ENCODE assay signal across 23 cellular contexts in genomic region chr12:53025250-53025649, GRCh38. TPM values are rescaled to one million over a fixed set of nuclear protein-coding genes. Genes with fewer than 3 reads are reported as not detected.
DNase-seq lines count a peak whose midpoint lies in the region; ATAC-seq, FAIRE-seq and TF ChIP-seq lines count a peak whose summit lies in the region.
"Had no signal": no experiment of that assay in that cellular context is flagged by ENCODE, and none has a peak within 500 bp of the region (broad histone marks: within the 10 kb centered on the region; RNA-seq: fewer than 3 reads in every experiment).

No MANE protein-coding gene starts in this region.

- H3K9me1 ChIP-seq in K562 (ENCODE audit: control insufficient read depth, insufficient read depth, low read length), result no peaks in the 10 kb centered on the region

- no peak overlapping the region for H3K9ac ChIP-seq in K562 (ENCODE audit: insufficient read depth in 1 of 2, low read depth in 2 of 2, low read length in 2 of 2)
- H3K9ac ChIP-seq: BLaER1, GM23248 had no signal

- H3K9me3 Mint-ChIP-seq in activated naive CD8-positive, alpha-beta T cell (ENCODE audit: low read depth), result no peaks in the 10 kb centered on the region
- H3K9me3 Mint-ChIP-seq in activated naive CD8-positive, alpha-beta T cell treated with anti-CD3 and anti-CD28 coated beads, Interleukin-2, amount 50 U/mL, for 24 hours, result no peaks in the 10 kb centered on the region
- H3K9me3 Mint-ChIP-seq in HFFc6, result no peaks in the 10 kb centered on the region
- H3K9me3 Mint-ChIP-seq: CD4-positive, alpha-beta T cell; IgD-negative memory B cell had no signal

- no peak for DNase-seq in activated naive CD8-positive, alpha-beta T cell treated with anti-CD3 and anti-CD28 coated beads, Interleukin-2, amount 50 U/mL, for 24 hours
- DNase-seq in HFFc6, result no peak
- DNase-seq in K562 (ENCODE audit: extremely low read depth in 1 of 4, low spot score in 3 of 4), result no peak
- DNase-seq in ascending aorta (ENCODE audit: low spot score in 2 of 2), result no peak
- no peak for DNase-seq in NCI-H187 (lab: John Stamatoyannopoulos, UW)
- DNase-seq in GM19240 (ENCODE audit: insufficient read length, low spot score), result no peak
- DNase-seq: ACHN; CD4-positive, alpha-beta T cell; COR-L47; DMS79; GM23248; Karpas-422; MV-4-11; NCI-H1105 treated with DMSO at 0.1 percent for 48 hours; NCI-H2081; NCI-H2171; NCI-H524 treated with DMSO at 0.1 percent for 48 hours; NCI-H82; Right ventricle myocardium superior had no signal

- no peak overlapping the region for H3K4me3 Mint-ChIP-seq in activated naive CD8-positive, alpha-beta T cell
- H3K4me3 Mint-ChIP-seq in activated naive CD8-positive, alpha-beta T cell treated with anti-CD3 and anti-CD28 coated beads, Interleukin-2, amount 50 U/mL, for 24 hours, result no peak overlapping the region
- H3K4me3 Mint-ChIP-seq in HFFc6, result no peak overlapping the region
- H3K4me3 Mint-ChIP-seq: CD4-positive, alpha-beta T cell had no signal

- TF ChIP-seq POLR2A in K562 (conservative IDR thresholded peaks at IDR 0.05), result no peak

- H3K36me3 ChIP-seq in K562 (ENCODE audit: control insufficient read depth, insufficient read depth, low read length), result peaks cover 90% of the 10 kb centered on the region
- peaks cover 88 to 90% of the 10 kb centered on the region in 2 donors for H3K36me3 ChIP-seq in ascending aorta

- TF ChIP-seq RAD21 in K562 (CRISPR knock-in tag; conservative IDR thresholded peaks at IDR 0.05 in 1 of 2, IDR thresholded peaks at IDR 0.05 in 1 of 2), result no peak

- H3K4me3 ChIP-seq in K562, result no peak overlapping the region
- no peak overlapping the region for H3K4me3 ChIP-seq in ascending aorta
- H3K4me3 ChIP-seq: BLaER1, GM23248, HAP-1 had no signal

- H3K9me3 ChIP-seq in K562 (replicated peaks; ENCODE audit: control insufficient read depth, insufficient read depth, low read depth, low read length) (no peaks in the 10 kb centered on the region), ascending aorta (no peaks in the 10 kb centered on the region)
- H3K9me3 ChIP-seq: BLaER1, HAP-1 had no signal

- H3K27me3 Mint-ChIP-seq in activated naive CD8-positive, alpha-beta T cell, result no peaks in the 10 kb centered on the region
- no peaks in the 10 kb centered on the region for H3K27me3 Mint-ChIP-seq in activated naive CD8-positive, alpha-beta T cell treated with anti-CD3 and anti-CD28 coated beads, Interleukin-2, amount 50 U/mL, for 24 hours
- H3K27me3 Mint-ChIP-seq in HFFc6 (ENCODE audit: insufficient read depth), result no peaks in the 10 kb centered on the region
- H3K27me3 Mint-ChIP-seq: CD4-positive, alpha-beta T cell; IgD-negative memory B cell had no signal

- H3K27me3 ChIP-seq in K562 (ENCODE audit: control insufficient read depth in 2 of 2, insufficient read depth in 2 of 2, low read length in 2 of 2) (no peaks in the 10 kb centered on the region), ascending aorta (no peaks in the 10 kb centered on the region)
- H3K27me3 ChIP-seq: BLaER1 had no signal

- no peak overlapping the region for H3K4me2 ChIP-seq in K562 (ENCODE audit: insufficient read depth, low read length)
- H3K4me2 ChIP-seq: BLaER1 had no signal

- POLR2A ChIA-PET in K562 (lab: Yijun Ruan, JAX), result interaction anchor here (0.6 to 4.0 kb wide), 5 partner anchors 9 to 107 kb away, joined by 3 to 11 read pairs (median 3); partner anchors contain the start of gene EIF4B

- CTCF ChIA-PET in K562 (lab: Yijun Ruan, JAX; ENCODE audit: low intra/inter-chr PET ratio), result no interaction called here

- H4K20me1 ChIP-seq in K562 (replicated peaks; ENCODE audit: control insufficient read depth, insufficient read depth, low read length), result no peaks in the 10 kb centered on the region

- TF ChIP-seq EP300 in K562 (IDR thresholded peaks at IDR 0.05; ENCODE audit: low read length), result no peak

- H3K4me1 Mint-ChIP-seq in activated naive CD8-positive, alpha-beta T cell (ENCODE audit: low read depth), result peaks cover 6% of the 10 kb centered on the region
- peaks cover 6% of the 10 kb centered on the region for H3K4me1 Mint-ChIP-seq in activated naive CD8-positive, alpha-beta T cell treated with anti-CD3 and anti-CD28 coated beads, Interleukin-2, amount 50 U/mL, for 24 hours
- H3K4me1 Mint-ChIP-seq in HFFc6 (ENCODE audit: low read depth), result no peaks in the 10 kb centered on the region
- H3K4me1 Mint-ChIP-seq: IgD-negative memory B cell had no signal

- H3K27ac ChIP-seq in K562 (ENCODE audit: extremely low read depth, low read depth, low read length) (no peak overlapping the region), ascending aorta (no peak overlapping the region)
- H3K27ac ChIP-seq: BLaER1, GM23248 had no signal

- H2AFZ ChIP-seq in K562 (ENCODE audit: low read depth, low read length), result no peak overlapping the region
- H2AFZ ChIP-seq: GM23248 had no signal

- peak overlapping the region; percentile 28 for H3K27ac Mint-ChIP-seq in activated naive CD8-positive, alpha-beta T cell
- H3K27ac Mint-ChIP-seq in activated naive CD8-positive, alpha-beta T cell treated with anti-CD3 and anti-CD28 coated beads, Interleukin-2, amount 50 U/mL, for 24 hours, result no peak overlapping the region
- peak overlapping the region; percentile 20; the same call in 1 of the 2 replicates for H3K27ac Mint-ChIP-seq in HFFc6
- H3K27ac Mint-ChIP-seq: CD4-positive, alpha-beta T cell; IgD-negative memory B cell had no signal

- no peak for FAIRE-seq in K562 (lab: Jason Lieb, UNC)

- peaks cover 8% of the 10 kb centered on the region for H3K36me3 Mint-ChIP-seq in activated naive CD8-positive, alpha-beta T cell
- H3K36me3 Mint-ChIP-seq in activated naive CD8-positive, alpha-beta T cell treated with anti-CD3 and anti-CD28 coated beads, Interleukin-2, amount 50 U/mL, for 24 hours (ENCODE audit: low read depth), result peaks cover 63% of the 10 kb centered on the region
- peaks cover 40% of the 10 kb centered on the region for H3K36me3 Mint-ChIP-seq in HFFc6 (ENCODE audit: low read depth)

- no peak for ATAC-seq in activated naive CD8-positive, alpha-beta T cell treated with anti-CD3 and anti-CD28 coated beads, Interleukin-2, amount 50 U/mL, for 24 hours
- 0 out of 3 replicates have a peak, but pooled peaks have one; percentile 43 for ATAC-seq in K562

- intact Hi-C loops in K562 (cut with micrococcal nuclease), result no loop called here
- intact Hi-C loops in ascending aorta (cut with DNase I), result no loop called here

- peaks cover 32% of the 10 kb centered on the region; the same call in 2 of the 3 replicates for H3K79me2 ChIP-seq in K562 (ENCODE audit: control insufficient read depth, insufficient read depth, low read length)

- 91% methylated on average over 3 of the region's 3 CpGs for WGBS in K562 (ENCODE audit: insufficient coverage, low coverage, missing lambda C conversion rate)

- BruUV-seq in K562 (replicated peaks; lab: Mats Ljungman, UMichigan), result no TSS peak

- in situ Hi-C loops in K562 (cut with MboI), result no loop called here

- H3K4me1 ChIP-seq in K562 (replicated peaks in 1 of 2; ENCODE audit: control insufficient read depth in 2 of 2, insufficient read depth in 2 of 2, low read length in 2 of 2) (no peaks in the 10 kb centered on the region), ascending aorta (no peaks in the 10 kb centered on the region)
- H3K4me1 ChIP-seq: BLaER1, HAP-1 had no signal

- TF ChIP-seq CTCF in HFFc6 (IDR thresholded peaks at IDR 0.05) (no peak; the same call in 1 of the 2 replicates), K562 (IDR thresholded peaks at IDR 0.05 in 2 of 3, conservative IDR thresholded peaks at IDR 0.05 in 1 of 3; ENCODE audit: insufficient read depth in 2 of 3, low read depth in 1 of 3, low read length in 3 of 3) (no peak), ascending aorta (IDR thresholded peaks at IDR 0.05) (no peak)

RNA-seq across cellular contexts. Expression of gene EIF4B, which starts 19.0 kb away (rescaled TPM):
- 100 to 1,000 TPM; 376 to 437 (median 392) TPM for total RNA-seq in HFFc6 (2021; fragmentation: NEBNext Ultra II Directional; extraction: Animal tissue kit (Norgen Biotek cat#: 25700))
- total RNA-seq in K562 (2011; cell fraction: chromatin; rRNA removed; ENCODE audit: low replicate concordance), result 260 and 374 TPM in 2 replicates
- 137 and 149 TPM in 2 replicates for total RNA-seq in K562 (2011; cell fraction: nucleolus; rRNA removed)
- total RNA-seq in K562 (2011; cell fraction: nucleoplasm; rRNA removed), result 211 and 264 TPM in 2 replicates
- total RNA-seq in K562 (2014; rRNA removed) (617 and 636 TPM in 2 replicates), K562 (2014; rRNA removed; fragmentation: Illumina TruSeq; extraction: Trizol) (669 and 710 TPM in 2 replicates), K562 (2015; rRNA removed; fragmentation: Illumina TruSeq; extraction: Trizol) (624 and 636 TPM in 2 replicates), K562 (2021) (535 and 617 TPM in 2 replicates), ascending aorta (181 TPM)
- polyA plus RNA-seq in K562 (2011; rRNA removed) (489 and 497 TPM in 2 replicates), K562 (2014; fragmentation: Illumina TruSeq; extraction: Trizol) (552 and 578 TPM in 2 replicates), K562 (2014; fragmentation: Nextera tagmentation; extraction: Ambion mirVana) (100 to 1,000 TPM; 138 to 150 TPM), K562 (2014; rRNA removed) (312 and 317 TPM in 2 replicates)
- 278 and 542 TPM in 2 replicates for polyA plus RNA-seq in K562 (2011; cell fraction: cytosol; rRNA removed)
- 180 and 236 TPM in 2 replicates for polyA plus RNA-seq in K562 (2011; cell fraction: nucleus; rRNA removed)
- polyA plus RNA-seq in K562 (2012), result 383 and 523 TPM in 2 replicates
- 1,377 and 1,493 TPM in 2 replicates for polyA minus RNA-seq in K562 (2011; rRNA and poly(A)+ RNA removed)
- polyA minus RNA-seq in K562 (2011; cell fraction: cytosol; rRNA and poly(A)+ RNA removed), result 466 and 538 TPM in 2 replicates
- 102 and 253 TPM in 2 replicates for polyA minus RNA-seq in K562 (2011; cell fraction: nucleus; rRNA and poly(A)+ RNA removed)

RNA-seq across cellular contexts. Expression of gene TNS2, which starts 24.6 kb away (rescaled TPM):
- total RNA-seq in HFFc6 (2021; fragmentation: NEBNext Ultra II Directional; extraction: Animal tissue kit (Norgen Biotek cat#: 25700)), result 10 to 100 TPM; 44.3 to 69.2 (median 58.9) TPM
- 7.1 and 23.0 TPM in 2 replicates for total RNA-seq in K562 (2011; cell fraction: chromatin; rRNA removed; ENCODE audit: low replicate concordance)
- total RNA-seq in K562 (2011; cell fraction: nucleolus; rRNA removed), result 8.0 and 14.7 TPM in 2 replicates
- total RNA-seq in K562 (2011; cell fraction: nucleoplasm; rRNA removed), result 8.0 and 11.1 TPM in 2 replicates
- 1.2 and 1.3 TPM in 2 replicates for total RNA-seq in K562 (2014; rRNA removed)
- 0.41 and 0.73 TPM in 2 replicates for total RNA-seq in K562 (2014; rRNA removed; fragmentation: Illumina TruSeq; extraction: Trizol)
- total RNA-seq in K562 (2015; rRNA removed; fragmentation: Illumina TruSeq; extraction: Trizol), result 0.65 and 0.79 TPM in 2 replicates
- 2.8 and 3.1 TPM in 2 replicates for total RNA-seq in K562 (2021)
- polyA plus RNA-seq in K562 (2011; rRNA removed), result 1.3 and 1.7 TPM in 2 replicates
- polyA plus RNA-seq in K562 (2011; cell fraction: cytosol; rRNA removed), result 0.91 and 1.3 TPM in 2 replicates
- 7.6 and 16.8 TPM in 2 replicates for polyA plus RNA-seq in K562 (2011; cell fraction: nucleus; rRNA removed)
- 1.5 and 2.8 TPM in 2 replicates for polyA plus RNA-seq in K562 (2012)
- 1.4 and 1.6 TPM in 2 replicates for polyA plus RNA-seq in K562 (2014; fragmentation: Illumina TruSeq; extraction: Trizol)
- polyA plus RNA-seq in K562 (2014; fragmentation: Nextera tagmentation; extraction: Ambion mirVana), result under 1 TPM in 1 of 2 experiments, not detected in 1; 0.28 TPM
- polyA plus RNA-seq in K562 (2014; rRNA removed), result 1.0 and 2.8 TPM in 2 replicates
- 2.3 and 2.9 TPM in 2 replicates for polyA minus RNA-seq in K562 (2011; rRNA and poly(A)+ RNA removed)
- 4.6 and 4.9 TPM in 2 replicates for polyA minus RNA-seq in K562 (2011; cell fraction: cytosol; rRNA and poly(A)+ RNA removed)
- polyA minus RNA-seq in K562 (2011; cell fraction: nucleus; rRNA and poly(A)+ RNA removed), result 9.4 and 13.6 TPM in 2 replicates
- total RNA-seq in ascending aorta, result 608 TPM
- polyA plus RNA-seq: IgD-negative memory B cell had no signal

RNA-seq across cellular contexts. Expression of gene SPRYD3, which starts 53.9 kb away (rescaled TPM):
- total RNA-seq in HFFc6 (2021; fragmentation: NEBNext Ultra II Directional; extraction: Animal tissue kit (Norgen Biotek cat#: 25700)), result 10 to 100 TPM; 50.5 to 59.4 (median 54.9) TPM
- total RNA-seq in K562 (2011; cell fraction: chromatin; rRNA removed; ENCODE audit: low replicate concordance), result 10.8 and 27.6 TPM in 2 replicates
- 15.0 and 17.4 TPM in 2 replicates for total RNA-seq in K562 (2011; cell fraction: nucleolus; rRNA removed)
- 15.6 and 18.3 TPM in 2 replicates for total RNA-seq in K562 (2011; cell fraction: nucleoplasm; rRNA removed)
- 8.4 and 10.6 TPM in 2 replicates for total RNA-seq in K562 (2014; rRNA removed)
- 4.1 and 5.1 TPM in 2 replicates for total RNA-seq in K562 (2014; rRNA removed; fragmentation: Illumina TruSeq; extraction: Trizol)
- total RNA-seq in K562 (2015; rRNA removed; fragmentation: Illumina TruSeq; extraction: Trizol), result 5.0 and 5.9 TPM in 2 replicates
- 10.8 and 13.6 TPM in 2 replicates for total RNA-seq in K562 (2021)
- polyA plus RNA-seq in K562 (2011; rRNA removed), result 6.2 and 7.6 TPM in 2 replicates
- polyA plus RNA-seq in K562 (2011; cell fraction: cytosol; rRNA removed), result 8.6 and 18.4 TPM in 2 replicates
- polyA plus RNA-seq in K562 (2011; cell fraction: nucleus; rRNA removed), result 11.1 and 16.3 TPM in 2 replicates
- polyA plus RNA-seq in K562 (2012), result 11.4 and 11.7 TPM in 2 replicates
- 10.6 and 11.4 TPM in 2 replicates for polyA plus RNA-seq in K562 (2014; fragmentation: Illumina TruSeq; extraction: Trizol)
- 1 to 10 TPM; 1.5 to 2.6 TPM for polyA plus RNA-seq in K562 (2014; fragmentation: Nextera tagmentation; extraction: Ambion mirVana)
- 9.1 and 11.0 TPM in 2 replicates for polyA plus RNA-seq in K562 (2014; rRNA removed)
- 7.4 and 10.3 TPM in 2 replicates for polyA minus RNA-seq in K562 (2011; rRNA and poly(A)+ RNA removed)
- 6.8 and 11.6 TPM in 2 replicates for polyA minus RNA-seq in K562 (2011; cell fraction: cytosol; rRNA and poly(A)+ RNA removed)
- 6.6 and 7.5 TPM in 2 replicates for polyA minus RNA-seq in K562 (2011; cell fraction: nucleus; rRNA and poly(A)+ RNA removed)
- total RNA-seq in ascending aorta, result 48.6 TPM
